ENCODE assay signal across 15 cellular contexts in genomic region chr1:63984257-63984626, GRCh38.
DNase-seq lines count a peak whose midpoint lies in the region; ATAC-seq and TF ChIP-seq lines count a peak whose summit lies in the region.
"Had no signal": no experiment of that assay in that cellular context is flagged by ENCODE, and none has a peak within 500 bp of the region (broad histone marks: within the 10 kb centered on the region; RNA-seq: fewer than 3 reads in every experiment).

No MANE protein-coding gene starts in this region.

- H3K4me1 ChIP-seq in tibial artery, result peaks cover 0 to 56% (median 22%) of the 10 kb centered on the region in 4 donors
- H3K4me1 ChIP-seq: prostate gland had no signal

- H3K9me3 ChIP-seq in tibial artery, result no peaks in the 10 kb centered on the region
- H3K9me3 ChIP-seq: prostate gland had no signal

- no peaks in the 10 kb centered on the region for H3K36me3 ChIP-seq in tibial artery
- H3K36me3 ChIP-seq: cardiac muscle cell, prostate gland had no signal

- ATAC-seq in sciatic nerve (no peak), HG03159 (IDR thresholded peaks at IDR 0.05; ENCODE audit: unreplicated experiment) (no peak), GM21360 (IDR thresholded peaks at IDR 0.05; ENCODE audit: unreplicated experiment) (no peak)

- TF ChIP-seq CTCF in tibial artery (IDR thresholded peaks at IDR 0.05), result no peak

- intact Hi-C loops in tibial artery (cut with DNase I; ENCODE audit: low total_unique reads), result loop anchor here (5.0 kb wide), 1 partner anchor 53 kb away; no protein-coding TSS in a partner anchor
- intact Hi-C loops in sciatic nerve (cut with DNase I), result no loop called here

- peak overlapping the region; percentile 48 to 62 for H3K27ac ChIP-seq in tibial artery
- H3K27ac ChIP-seq: cardiac muscle cell, prostate gland had no signal

- H3K4me3 ChIP-seq in tibial artery, result no peak overlapping the region
- H3K4me3 ChIP-seq: cardiac muscle cell, prostate gland had no signal

- DNase-seq in M059J (ENCODE audit: low read depth) (peak; percentile 82), astrocyte of the hippocampus (ENCODE audit: low read depth, low spot score) (peak; percentile 93), islet precursor cell (peak; percentile 82), tibial artery (no peak), sciatic nerve (ENCODE audit: low spot score) (no peak), cerebellar cortex (ENCODE audit: low spot score) (no peak)
- DNase-seq: activated B cell treated with CpG ODN at 0.5 μM for 24 hours; CD8-positive, alpha-beta memory T cell; GDM1; NCI-H1105; stimulated activated CD4-positive, alpha-beta T cell treated with anti-CD3 and anti-CD28 coated beads, Interleukin-2, amount 100 ng/mL, for 24 hours had no signal

- no peaks in the 10 kb centered on the region for H3K27me3 ChIP-seq in tibial artery
- H3K27me3 ChIP-seq: cardiac muscle cell had no signal

Comparison
In these comparisons a context has a peak if more than half of its experiments do, and no peak if none do; other contexts are left out.
1. DNase-seq: peak in M059J (single experiment), astrocyte of the hippocampus (single experiment) and islet precursor cell (single experiment); none in tibial artery (0 of 2), sciatic nerve (single experiment) and cerebellar cortex (single experiment).